In genomic region chr4:930827-931193, GRCh38 we compare ENCODE assay signal across 9 cellular contexts. TPM values are rescaled to one million over a fixed set of nuclear protein-coding genes. Genes with fewer than 3 reads are reported as not detected.
DNase-seq lines count a peak whose midpoint lies in the region; ATAC-seq and TF ChIP-seq lines count a peak whose summit lies in the region.
"Had no signal": no experiment of that assay in that cellular context is flagged by ENCODE, and none has a peak within 500 bp of the region (broad histone marks: within the 10 kb centered on the region; RNA-seq: fewer than 3 reads in every experiment).

No MANE protein-coding gene starts in this region.

- H3K4me3 Mint-ChIP-seq in activated T-cell treated with anti-CD3 and anti-CD28 coated beads, Interleukin-2, amount 50 U/mL, for 4 hours = peak overlapping the region; percentile 95

- H3K9me3 ChIP-seq in adrenal gland (replicated peaks in 1 of 3) = no peaks in the 10 kb centered on the region
- no peaks in the 10 kb centered on the region for H3K9me3 ChIP-seq in right lobe of liver
- no peaks in the 10 kb centered on the region for H3K9me3 ChIP-seq in transverse colon

- peak overlapping the region in 2 of 4 donors; percentile 78 to 99 for H3K4me3 ChIP-seq in adrenal gland
- H3K4me3 ChIP-seq in right lobe of liver = peak overlapping the region; percentile 96 to 100 (median 98)
- peak overlapping the region; percentile 56 to 99 (median 77) for H3K4me3 ChIP-seq in transverse colon

- ATAC-seq in activated T-cell treated with anti-CD3 and anti-CD28 coated beads, Interleukin-2, amount 50 U/mL, for 4 hours = no peak
- no peak for ATAC-seq in right lobe of liver
- no peak for ATAC-seq in GM18498 (IDR thresholded peaks at IDR 0.05; ENCODE audit: unreplicated experiment)

- 46 to 53% (median 51%) methylated on average over 7 of the region's 7 CpGs for WGBS in adrenal gland, 4 donors
- 52% methylated on average over 6 of the region's 7 CpGs for WGBS in right lobe of liver (ENCODE audit: insufficient coverage, low coverage, low lambda C conversion rate, missing lambda C conversion rate)
- WGBS in transverse colon (ENCODE audit: low coverage in 1 of 2), 2 donors = 20 to 40% methylated on average over 1 to 7 of the region's 7 CpGs

- H3K27ac ChIP-seq in adrenal gland (peak overlapping the region in 4 of 5 donors; percentile 89 to 98 (median 95)), right lobe of liver (no peak overlapping the region), transverse colon (peak overlapping the region; percentile 91 to 95 (median 92))

- in situ Hi-C loops in transverse colon (cut with MboI; ENCODE audit: low pct_ligation_motif_present in 1 of 4, low pct_unique_long_range_greater_than_20kb in 1 of 4, low sequenced_read_pairs in 3 of 4) = no loop called here

- H3K27me3 Mint-ChIP-seq in activated T-cell treated with anti-CD3 and anti-CD28 coated beads, Interleukin-2, amount 50 U/mL, for 4 hours (ENCODE audit: low read depth) = no peaks in the 10 kb centered on the region

- no peaks in the 10 kb centered on the region for H3K36me3 ChIP-seq in adrenal gland (replicated peaks in 1 of 2)
- H3K36me3 ChIP-seq in right lobe of liver = no peaks in the 10 kb centered on the region
- no peaks in the 10 kb centered on the region for H3K36me3 ChIP-seq in transverse colon

- no peak for TF ChIP-seq CTCF in adrenal gland (IDR thresholded peaks at IDR 0.05)
- no peak for TF ChIP-seq CTCF in right lobe of liver (IDR thresholded peaks at IDR 0.05)
- TF ChIP-seq CTCF in transverse colon (IDR thresholded peaks at IDR 0.05) = no peak

- H3K36me3 Mint-ChIP-seq in activated T-cell treated with anti-CD3 and anti-CD28 coated beads, Interleukin-2, amount 50 U/mL, for 4 hours (ENCODE audit: insufficient read depth) = peaks cover 4% of the 10 kb centered on the region

- TF ChIP-seq EP300 in transverse colon (IDR thresholded peaks at IDR 0.05; ENCODE audit: low read depth) = no peak

- H3K4me1 ChIP-seq in adrenal gland (replicated peaks in 1 of 2) = peaks cover 12 to 43% of the 10 kb centered on the region in 2 donors
- H3K4me1 ChIP-seq in right lobe of liver = peaks cover 0 to 28% (median 9%) of the 10 kb centered on the region in 4 donors
- H3K4me1 ChIP-seq in transverse colon = peaks cover 17 to 51% (median 34%) of the 10 kb centered on the region in 4 donors

- TF ChIP-seq POLR2A in adrenal gland (IDR thresholded peaks at IDR 0.05) = no peak
- no peak for TF ChIP-seq POLR2A in right lobe of liver (IDR thresholded peaks at IDR 0.05)
- no peak for TF ChIP-seq POLR2A in transverse colon (IDR thresholded peaks at IDR 0.05)

- no peaks in the 10 kb centered on the region for H3K9me3 Mint-ChIP-seq in activated T-cell treated with anti-CD3 and anti-CD28 coated beads, Interleukin-2, amount 50 U/mL, for 4 hours

- no peak for DNase-seq in activated T-cell treated with anti-CD3 and anti-CD28 coated beads, Interleukin-2, amount 50 U/mL, for 4 hours
- DNase-seq in activated T-cell treated with anti-CD3 and anti-CD28 coated beads for 4 hours (no peak), adrenal gland (peak in 1 of 7 donors; percentile 23), right lobe of liver (peak in 1 of 3 donors; percentile 38), transverse colon (peak; percentile 26), DMS114 treated with DMSO at 0.1 percent for 48 hours (lab: John Stamatoyannopoulos, UW; ENCODE audit: unreplicated experiment) (no peak), COLO829 (ENCODE audit: low spot score) (no peak)
- DNase-seq: GDM1 had no signal

- peaks cover 56% of the 10 kb centered on the region for H3K4me1 Mint-ChIP-seq in activated T-cell treated with anti-CD3 and anti-CD28 coated beads, Interleukin-2, amount 50 U/mL, for 4 hours (ENCODE audit: low read depth)

- H3K27me3 ChIP-seq in adrenal gland (no peaks in the 10 kb centered on the region), right lobe of liver (no peaks in the 10 kb centered on the region), transverse colon (no peaks in the 10 kb centered on the region)

- intact Hi-C loops in adrenal gland (cut with DNase I) (no loop called here), right lobe of liver (cut with DNase I) (loop anchor here in 1 of 2 donors (5.0 kb wide), 1 partner anchor 41 kb away; the partner anchor contains the start of gene DGKQ), transverse colon (cut with DNase I; ENCODE audit: low total_unique reads) (no loop called here)

RNA-seq across cellular contexts. Expression of gene GAK, which starts 1.3 kb away (rescaled TPM):
- 100 to 1,000 TPM; 140 to 161 (median 148) TPM for total RNA-seq in activated T-cell treated with anti-CD3 and anti-CD28 coated beads, Interleukin-2, amount 50 U/mL, for 4 hours
- total RNA-seq in adrenal gland (100 to 1,000 TPM in 6 of 8 donors, 10 to 100 TPM in 2; 90.3 to 176 (median 132) TPM), right lobe of liver (10 to 100 TPM; 53.2 to 85.0 (median 64.5) TPM), transverse colon (100 to 1,000 TPM; 230 to 882 (median 305) TPM)
- 100 to 1,000 TPM in 2 of 3 donors, 10 to 100 TPM in 1; 39.0 to 381 (median 224) TPM for polyA plus RNA-seq in adrenal gland

RNA-seq across cellular contexts. Expression of gene TMEM175, which starts 1.4 kb away (rescaled TPM):
- 10 to 100 TPM; 12.5 to 15.6 (median 14.7) TPM for total RNA-seq in activated T-cell treated with anti-CD3 and anti-CD28 coated beads, Interleukin-2, amount 50 U/mL, for 4 hours
- 10 to 100 TPM; 30.5 to 70.4 (median 47.9) TPM for total RNA-seq in adrenal gland
- 100 to 1,000 TPM in 2 of 3 donors, 10 to 100 TPM in 1; 22.4 to 142 (median 113) TPM for polyA plus RNA-seq in adrenal gland
- total RNA-seq in right lobe of liver = 10 to 100 TPM; 22.0 to 31.8 (median 23.6) TPM
- 100 to 1,000 TPM in 1 of 4 donors, 10 to 100 TPM in 3; 44.0 to 116 (median 50.5) TPM for total RNA-seq in transverse colon

RNA-seq across cellular contexts. Expression of gene DGKQ, which starts 42.6 kb away (rescaled TPM):
- total RNA-seq in activated T-cell treated with anti-CD3 and anti-CD28 coated beads, Interleukin-2, amount 50 U/mL, for 4 hours = 10 to 100 TPM; 11.2 to 21.5 (median 14.8) TPM
- total RNA-seq in adrenal gland (10 to 100 TPM in 6 of 8 donors, 1 to 10 TPM in 2; 8.1 to 16.5 (median 13.2) TPM), right lobe of liver (10 to 100 TPM in 1 of 6 experiments, 1 to 10 TPM in 5; 4.6 to 10.5 (median 5.7) TPM), transverse colon (100 to 1,000 TPM in 2 of 4 donors, 10 to 100 TPM in 2; 51.8 to 147 (median 86.0) TPM)
- polyA plus RNA-seq in adrenal gland = 10 to 100 TPM in 2 of 3 donors, under 1 TPM in 1; 0.55 to 13.8 (median 11.8) TPM

RNA-seq across cellular contexts. Expression of gene IDUA, which starts 56.0 kb away (rescaled TPM):
- 10 to 100 TPM; 13.5 to 18.3 (median 14.4) TPM for total RNA-seq in activated T-cell treated with anti-CD3 and anti-CD28 coated beads, Interleukin-2, amount 50 U/mL, for 4 hours
- total RNA-seq in adrenal gland (10 to 100 TPM; 16.7 to 78.4 (median 31.2) TPM), right lobe of liver (10 to 100 TPM in 3 of 6 experiments, 1 to 10 TPM in 3; 4.7 to 15.1 (median 11.0) TPM), transverse colon (10 to 100 TPM; 25.9 to 78.6 (median 40.4) TPM)
- polyA plus RNA-seq in adrenal gland = 100 to 1,000 TPM in 1 of 3 donors, 10 to 100 TPM in 1, 1 to 10 TPM in 1; 1.6 to 109 (median 90.6) TPM

Comparison
In these comparisons a context has a peak if more than half of its experiments do, and no peak if none do; other contexts are left out.
1. H3K27ac ChIP-seq: peak in adrenal gland (4 of 5) and transverse colon (4 of 4); none in right lobe of liver (0 of 3).